16 cellular contexts compared by ENCODE assay signal in the genomic region with DNA sequence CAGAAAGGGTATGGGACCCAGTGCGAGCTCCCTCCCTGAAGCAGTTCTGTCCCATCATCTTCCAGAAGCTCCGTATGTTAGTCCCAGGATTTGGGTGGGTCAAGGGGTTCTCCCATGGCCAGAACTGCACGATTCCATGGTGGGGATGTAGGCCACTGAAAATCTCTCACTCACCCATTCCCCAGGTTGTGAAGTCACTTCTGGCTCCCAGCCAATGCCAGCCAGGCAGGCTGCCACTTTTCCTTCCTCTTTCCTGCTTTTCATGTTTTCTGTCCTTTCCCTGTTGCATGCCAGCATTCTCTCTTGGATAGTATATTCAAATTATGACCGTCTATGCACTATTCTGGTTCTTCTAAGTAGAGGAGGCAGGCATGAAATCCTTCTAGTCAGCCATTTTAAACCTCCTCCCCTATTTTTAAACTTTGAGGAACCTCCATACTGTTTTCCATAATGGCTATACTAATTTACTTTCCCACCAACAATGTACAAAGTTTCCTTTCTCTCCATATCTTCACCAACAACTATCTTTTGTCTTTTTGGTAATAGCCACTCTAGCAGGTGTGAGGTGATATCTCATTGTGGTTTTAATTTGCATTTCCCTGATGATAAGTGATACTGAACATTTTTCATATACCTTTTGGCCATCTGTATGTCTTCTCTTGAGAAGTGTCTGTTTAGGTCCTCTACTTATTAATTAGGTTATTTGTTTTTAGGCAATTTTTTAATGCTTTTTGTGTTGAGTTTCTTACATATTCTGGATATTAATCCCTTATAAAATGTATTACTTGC.
DNase-seq lines count a peak whose midpoint lies in the region; ATAC-seq and TF ChIP-seq lines count a peak whose summit lies in the region.
"Had no signal": no experiment of that assay in that cellular context is flagged by ENCODE, and none has a peak within 500 bp of the region (broad histone marks: within the 10 kb centered on the region; RNA-seq: fewer than 3 reads in every experiment).

No MANE protein-coding gene starts in this region.

- H3K36me3 Mint-ChIP-seq in glutamatergic neuron (ENCODE audit: unreplicated experiment) (no peaks in the 10 kb centered on the region), endothelial cell (ENCODE audit: low read depth, unreplicated experiment) (no peaks in the 10 kb centered on the region)

- H3K27ac Mint-ChIP-seq in glutamatergic neuron (ENCODE audit: unreplicated experiment) (no peak overlapping the region), endothelial cell (ENCODE audit: unreplicated experiment) (no peak overlapping the region)
- H3K27ac Mint-ChIP-seq: activated naive CD8-positive, alpha-beta T cell treated with anti-CD3 and anti-CD28 coated beads for 36 hours had no signal

- no peaks in the 10 kb centered on the region for H3K4me1 Mint-ChIP-seq in glutamatergic neuron (ENCODE audit: low read depth, unreplicated experiment)
- no peaks in the 10 kb centered on the region for H3K4me1 Mint-ChIP-seq in endothelial cell (ENCODE audit: unreplicated experiment)

- H3K36me3 ChIP-seq in BE2C: no peaks in the 10 kb centered on the region

- TF ChIP-seq CTCF in C4-2B (conservative IDR thresholded peaks at IDR 0.05): no peak
- TF ChIP-seq CTCF in glutamatergic neuron (IDR thresholded peaks at IDR 0.05; ENCODE audit: partially characterized antibody, unreplicated experiment): no peak
- TF ChIP-seq CTCF in BE2C (IDR thresholded peaks at IDR 0.05; ENCODE audit: low read depth, low read length): no peak
- no peak for TF ChIP-seq CTCF in endothelial cell (IDR thresholded peaks at IDR 0.05; ENCODE audit: unreplicated experiment)

- DNase-seq in glutamatergic neuron (no peak), BE2C (no peak), dermis blood vessel endothelial cell (no peak), endothelial cell (ENCODE audit: low spot score) (no peak)
- DNase-seq: activated naive CD8-positive, alpha-beta T cell treated with anti-CD3 and anti-CD28 coated beads for 36 hours; Karpas-422; naive B cell; NCI-H2081 treated with DMSO at 0.1 percent for 48 hours; NK-92 treated with Interleukin-12 subunit alpha and Interleukin-12 subunit beta, amount 100 ng/mL, for 24 hours; stimulated activated CD4-positive, alpha-beta T cell treated with anti-CD3 and anti-CD28 coated beads, Interleukin-4, amount 100 ng/mL, for 24 hours; stimulated activated naive CD4-positive, alpha-beta T cell had no signal

- H3K4me3 Mint-ChIP-seq in glutamatergic neuron (ENCODE audit: unreplicated experiment) (no peak overlapping the region), endothelial cell (ENCODE audit: unreplicated experiment) (no peak overlapping the region)
- H3K4me3 Mint-ChIP-seq: activated naive CD8-positive, alpha-beta T cell treated with anti-CD3 and anti-CD28 coated beads for 36 hours; naive B cell had no signal

- no peak overlapping the region for H3K4me3 ChIP-seq in BE2C (ENCODE audit: low read depth, low read length)

- H3K27me3 Mint-ChIP-seq in glutamatergic neuron (ENCODE audit: unreplicated experiment) (no peaks in the 10 kb centered on the region), endothelial cell (ENCODE audit: unreplicated experiment) (no peaks in the 10 kb centered on the region)

- H3K27me3 ChIP-seq in BE2C: no peaks in the 10 kb centered on the region

- no peaks in the 10 kb centered on the region for H3K9me3 Mint-ChIP-seq in glutamatergic neuron (ENCODE audit: unreplicated experiment)
- H3K9me3 Mint-ChIP-seq in endothelial cell (ENCODE audit: unreplicated experiment): no peaks in the 10 kb centered on the region

- no peaks in the 10 kb centered on the region for H3K9me3 ChIP-seq in BE2C

- H3K27ac ChIP-seq in C4-2B: peak overlapping the region; percentile 22; the same call in 1 of the 2 replicates

- H3K4me1 ChIP-seq in BE2C: no peaks in the 10 kb centered on the region

- peak; percentile 34 for ATAC-seq in GM19035 (IDR thresholded peaks at IDR 0.05; ENCODE audit: unreplicated experiment)
- ATAC-seq in GM21723 (IDR thresholded peaks at IDR 0.05; ENCODE audit: unreplicated experiment): peak; percentile 38
- ATAC-seq in HG03354 (IDR thresholded peaks at IDR 0.05; ENCODE audit: poor library complexity, severe bottlenecking, unreplicated experiment): peak; percentile 56
- ATAC-seq: left colon had no signal
